Comparison of ENCODE assay signal across 11 cellular contexts in genomic region chr3:12895391-12896205, GRCh38. TPM values are rescaled to one million over a fixed set of nuclear protein-coding genes. Genes with fewer than 3 reads are reported as not detected.
A peak's percentile ranks its signal among the peaks of the same experiment; 100 is the strongest.
DNase-seq lines count a peak whose midpoint lies in the region; ATAC-seq and TF ChIP-seq lines count a peak whose summit lies in the region.
"Had no signal": no experiment of that assay in that cellular context is flagged by ENCODE, and none has a peak within 500 bp of the region (broad histone marks: within the 10 kb centered on the region; RNA-seq: fewer than 3 reads in every experiment).

No MANE protein-coding gene starts in this region.

- no peak for TF ChIP-seq CTCF in endodermal cell (conservative IDR thresholded peaks at IDR 0.05)

- no peak overlapping the region for H2AK5ac ChIP-seq in mesenchymal stem cell (ENCODE audit: low read length, severe bottlenecking)

- no peaks in the 10 kb centered on the region for H3K79me2 ChIP-seq in GM23248 (ENCODE audit: insufficient read depth)

- in situ Hi-C loops in GM23248 (cut with MboI), result no loop called here

- peaks cover 9% of the 10 kb centered on the region for H3K36me3 Mint-ChIP-seq in endodermal cell (ENCODE audit: low read depth)

- H3K27ac ChIP-seq in BLaER1, result no peak overlapping the region
- no peak overlapping the region for H3K27ac ChIP-seq in GM23248
- no peak overlapping the region for H3K27ac ChIP-seq in endodermal cell (ENCODE audit: low read depth, low read length)
- no peak overlapping the region for H3K27ac ChIP-seq in mesenchymal stem cell (ENCODE audit: low read length, poor library complexity, severe bottlenecking)

- peaks cover 27% of the 10 kb centered on the region for H3K27me3 Mint-ChIP-seq in endodermal cell (ENCODE audit: insufficient read depth)

- H3K79me1 ChIP-seq in mesenchymal stem cell (replicated peaks; ENCODE audit: low read length, poor library complexity, severe bottlenecking), result peaks cover 3% of the 10 kb centered on the region

- H3K4me1 ChIP-seq in BLaER1, result peaks cover 41% of the 10 kb centered on the region
- no peaks in the 10 kb centered on the region for H3K4me1 ChIP-seq in GM23248 (ENCODE audit: insufficient read depth)
- no peaks in the 10 kb centered on the region for H3K4me1 ChIP-seq in endodermal cell (ENCODE audit: control insufficient read depth, insufficient read depth, low read length)
- H3K4me1 ChIP-seq in mesenchymal stem cell (ENCODE audit: control insufficient read depth, insufficient read depth, low read depth, low read length), result peaks cover 27% of the 10 kb centered on the region
- H3K4me1 ChIP-seq: BE2C had no signal

- H4K20me1 ChIP-seq in BLaER1 (peaks cover 59% of the 10 kb centered on the region), GM23248 (ENCODE audit: insufficient read depth) (no peaks in the 10 kb centered on the region)

- H3K4me2 ChIP-seq in BLaER1 (0 out of 2 replicates have a peak overlapping the region, but pooled peaks have one; percentile 13), GM23248 (ENCODE audit: unreplicated experiment) (no peak overlapping the region), mesenchymal stem cell (ENCODE audit: low read length, poor library complexity, severe bottlenecking) (no peak overlapping the region)

- H2BK15ac ChIP-seq in mesenchymal stem cell (ENCODE audit: low read depth, poor library complexity, severe bottlenecking), result no peak overlapping the region

- H4K91ac ChIP-seq in mesenchymal stem cell (ENCODE audit: low read length), result no peak overlapping the region

- H3K9me2 ChIP-seq in GM23248 (ENCODE audit: insufficient read depth), result no peaks in the 10 kb centered on the region

- DNase-seq in GM23248 (peak; percentile 36), endodermal cell (no peak), mesenchymal stem cell (peak; percentile 11), DMS 273 treated with DMSO at 0.1 percent for 48 hours (lab: John Stamatoyannopoulos, UW) (no peak), GOT3 (lab: John Stamatoyannopoulos, UW) (no peak), DMS 273 (lab: John Stamatoyannopoulos, UW; ENCODE audit: unreplicated experiment) (no peak)
- DNase-seq: amniotic stem cell, BE2C, PC-3 had no signal

- H3K4me3 ChIP-seq in BLaER1, result no peak overlapping the region
- H3K4me3 ChIP-seq in GM23248, result no peak overlapping the region
- no peak overlapping the region for H3K4me3 ChIP-seq in endodermal cell (ENCODE audit: low read length)
- H3K4me3 ChIP-seq in mesenchymal stem cell (ENCODE audit: insufficient read depth in 1 of 2, low read depth in 1 of 2, low read length in 2 of 2), result no peak overlapping the region

- 55 to 73% methylated on average over 13 to 17 of the region's 17 CpGs for WGBS in GM23248 (ENCODE audit: low coverage in 1 of 2, low lambda C conversion rate in 2 of 2, missing lambda C conversion rate in 2 of 2), 2 experiments
- WGBS in endodermal cell (ENCODE audit: insufficient coverage in 1 of 2, insufficient read length in 1 of 2), 2 experiments, result 86 to 89% methylated on average over 17 of the region's 17 CpGs
- WGBS in mesenchymal stem cell, result 84% methylated on average over 17 of the region's 17 CpGs

- no peak for ATAC-seq in GM21447 (IDR thresholded peaks at IDR 0.05; ENCODE audit: unreplicated experiment)
- ATAC-seq: PC-3 had no signal

- H3K18ac ChIP-seq in mesenchymal stem cell (ENCODE audit: low read depth in 1 of 2, low read length in 2 of 2), result no peak overlapping the region

- H3K9me3 Mint-ChIP-seq in endodermal cell, result no peaks in the 10 kb centered on the region

- H3K9me3 ChIP-seq in BLaER1, result no peaks in the 10 kb centered on the region
- no peaks in the 10 kb centered on the region for H3K9me3 ChIP-seq in GM23248 (ENCODE audit: low read depth)
- H3K9me3 ChIP-seq in endodermal cell (ENCODE audit: control insufficient read depth, low read length), result no peaks in the 10 kb centered on the region
- H3K9me3 ChIP-seq in mesenchymal stem cell (ENCODE audit: control insufficient read depth, low read length), result no peaks in the 10 kb centered on the region
- H3K9me3 ChIP-seq: BE2C had no signal

- no peak overlapping the region for H2BK120ac ChIP-seq in mesenchymal stem cell (ENCODE audit: low read depth, low read length)

- H3K27ac Mint-ChIP-seq in endodermal cell, result peak overlapping the region; percentile 22

- no peak overlapping the region for H3K23ac ChIP-seq in mesenchymal stem cell (ENCODE audit: low read length in 2 of 2)

- H3K36me3 ChIP-seq in BLaER1, result peaks cover 36% of the 10 kb centered on the region
- no peaks in the 10 kb centered on the region for H3K36me3 ChIP-seq in GM23248 (ENCODE audit: low read depth)
- peaks cover 3% of the 10 kb centered on the region for H3K36me3 ChIP-seq in endodermal cell (ENCODE audit: control insufficient read depth, insufficient read depth, low read length)
- peaks cover 21 to 24% of the 10 kb centered on the region in 2 experiments for H3K36me3 ChIP-seq in mesenchymal stem cell (ENCODE audit: control insufficient read depth in 1 of 2, insufficient read depth in 2 of 2, low read depth in 1 of 2, low read length in 2 of 2)
- H3K36me3 ChIP-seq: BE2C had no signal

- H3K4ac ChIP-seq in mesenchymal stem cell (ENCODE audit: low read depth in 1 of 2, low read length in 2 of 2), result peak overlapping the region in 1 of 2 experiments; percentile 24

- no peak overlapping the region for H3K4me3 Mint-ChIP-seq in endodermal cell

- no peak overlapping the region for H3K14ac ChIP-seq in mesenchymal stem cell (ENCODE audit: low read length in 2 of 2)

- no peak overlapping the region for H2BK12ac ChIP-seq in mesenchymal stem cell (ENCODE audit: low read length in 2 of 2)

- H3F3A ChIP-seq in GM23248 (ENCODE audit: insufficient read depth), result peaks cover 9% of the 10 kb centered on the region; the same call in 1 of the 2 replicates

- H2BK5ac ChIP-seq in mesenchymal stem cell (ENCODE audit: low read depth, low read length, poor library complexity, severe bottlenecking), result no peak overlapping the region

- H2AFZ ChIP-seq in GM23248 (no peak overlapping the region), mesenchymal stem cell (ENCODE audit: low read depth, low read length) (no peak overlapping the region)

- peaks cover 26% of the 10 kb centered on the region for H3K4me1 Mint-ChIP-seq in endodermal cell

- H3K9ac ChIP-seq in BLaER1 (0 out of 2 replicates have a peak overlapping the region, but pooled peaks have one; percentile 40), GM23248 (no peak overlapping the region), endodermal cell (ENCODE audit: extremely low read depth, low read length, poor library complexity, severe bottlenecking) (no peak overlapping the region), mesenchymal stem cell (ENCODE audit: low read length) (no peak overlapping the region)

- no peak overlapping the region for H4K8ac ChIP-seq in mesenchymal stem cell (ENCODE audit: low read length)

- H3K27me3 ChIP-seq in BLaER1, result no peaks in the 10 kb centered on the region
- no peaks in the 10 kb centered on the region for H3K27me3 ChIP-seq in GM23248 (replicated peaks; ENCODE audit: insufficient read depth)
- H3K27me3 ChIP-seq in endodermal cell (ENCODE audit: control insufficient read depth, insufficient read depth, low read length, poor library complexity, severe bottlenecking), result peaks cover 11% of the 10 kb centered on the region
- H3K27me3 ChIP-seq in mesenchymal stem cell (ENCODE audit: control insufficient read depth in 1 of 2, insufficient read depth in 1 of 2, low read length in 2 of 2), result peaks cover 11 to 26% of the 10 kb centered on the region in 2 experiments
- H3K27me3 ChIP-seq: BE2C had no signal

RNA-seq across cellular contexts. Expression of gene RPL32, which starts 54.2 kb away (rescaled TPM):
- total RNA-seq in GM23248 (2014; rRNA removed; shearing (Covaris generic)), result 426 and 1,611 TPM in 2 replicates
- 923 and 947 TPM in 2 replicates for polyA plus RNA-seq in GM23248 (2016; fragmentation: Nextera tagmentation; extraction: Ambion mirVana)
- 1,000 to 10,000 TPM; 1,362 to 1,580 TPM for total RNA-seq in endodermal cell
- polyA plus RNA-seq in endodermal cell (2013, experiment 1 of 2), result 2,723 TPM
- 2,594 TPM for polyA plus RNA-seq in endodermal cell (2013, experiment 2 of 2)
- 1,587 TPM for polyA plus RNA-seq in mesenchymal stem cell (2013, experiment 1 of 2)
- 1,642 TPM for polyA plus RNA-seq in mesenchymal stem cell (2013, experiment 2 of 2)

Comparison
In these comparisons a context has a peak if more than half of its experiments do, and no peak if none do; other contexts are left out.
1. DNase-seq: peak in GM23248 (single experiment) and mesenchymal stem cell (single experiment); none in endodermal cell (single experiment), DMS 273 treated with DMSO at 0.1 percent for 48 hours (single experiment), GOT3 (single experiment) and DMS 273 (single experiment).